In genomic region chr6:115997990-115998585, GRCh38 we compare ENCODE assay signal across 20 cellular contexts.
A peak's percentile ranks its signal among the peaks of the same experiment; 100 is the strongest.
DNase-seq lines count a peak whose midpoint lies in the region; ATAC-seq and TF ChIP-seq lines count a peak whose summit lies in the region.
"Had no signal": no experiment of that assay in that cellular context is flagged by ENCODE, and none has a peak within 500 bp of the region (broad histone marks: within the 10 kb centered on the region; RNA-seq: fewer than 3 reads in every experiment).

No MANE protein-coding gene starts in this region.

- BruUV-seq in Caco-2 (replicated peaks; lab: Mats Ljungman, UMichigan): no TSS peak

- H3K27me3 ChIP-seq in Caco-2 (replicated peaks; ENCODE audit: control insufficient read depth, insufficient read depth, low read length): no peaks in the 10 kb centered on the region
- no peaks in the 10 kb centered on the region for H3K27me3 ChIP-seq in right lobe of liver
- H3K27me3 ChIP-seq in CD8-positive, alpha-beta memory T cell (ENCODE audit: insufficient read depth, low read length, poor library complexity, severe bottlenecking): no peaks in the 10 kb centered on the region

- POLR2A ChIA-PET in Caco-2 (lab: Charles Lee): no interaction called here
- POLR2A ChIA-PET in CD8-positive, alpha-beta memory T cell (lab: Charles Lee): no interaction called here

- no peaks in the 10 kb centered on the region for H3K36me3 ChIP-seq in Caco-2 (ENCODE audit: control insufficient read depth, insufficient read depth, low read length)
- peaks cover 0 to 7% (median 0%) of the 10 kb centered on the region in 4 donors for H3K36me3 ChIP-seq in right lobe of liver
- no peaks in the 10 kb centered on the region for H3K36me3 ChIP-seq in CD8-positive, alpha-beta memory T cell (ENCODE audit: insufficient read depth, low read length)

- peak overlapping the region; percentile 11 for H3K4me3 Mint-ChIP-seq in Caco-2 (ENCODE audit: unreplicated experiment)
- H3K4me3 Mint-ChIP-seq in stimulated activated effector memory CD8-positive, alpha-beta T cell treated with anti-CD3 and anti-CD28 coated beads, Interleukin-12 subunit alpha, Interleukin-12 subunit beta, amount 100 ng/mL, for 72 hours: no peak overlapping the region
- H3K4me3 Mint-ChIP-seq in CD8-positive, alpha-beta memory T cell: no peak overlapping the region
- H3K4me3 Mint-ChIP-seq: CD4-positive, alpha-beta memory T cell; GM23338; H9; HFFc6 had no signal

- no peak overlapping the region for H3K27ac ChIP-seq in right lobe of liver
- H3K27ac ChIP-seq in CD8-positive, alpha-beta memory T cell (ENCODE audit: low read depth, low read length): no peak overlapping the region
- H3K27ac ChIP-seq: A549 had no signal

- H3K4me1 Mint-ChIP-seq in Caco-2 (ENCODE audit: low read depth, unreplicated experiment): peaks cover 15% of the 10 kb centered on the region
- H3K4me1 Mint-ChIP-seq in stimulated activated effector memory CD8-positive, alpha-beta T cell treated with anti-CD3 and anti-CD28 coated beads, Interleukin-12 subunit alpha, Interleukin-12 subunit beta, amount 100 ng/mL, for 72 hours: no peaks in the 10 kb centered on the region
- no peaks in the 10 kb centered on the region for H3K4me1 Mint-ChIP-seq in CD8-positive, alpha-beta memory T cell
- H3K4me1 Mint-ChIP-seq: CD4-positive, alpha-beta memory T cell; GM23338 had no signal

- H3K27me3 Mint-ChIP-seq in Caco-2 (ENCODE audit: insufficient read depth, unreplicated experiment): no peaks in the 10 kb centered on the region
- peaks cover 2 to 11% of the 10 kb centered on the region in 2 donors for H3K27me3 Mint-ChIP-seq in CD8-positive, alpha-beta memory T cell

- no peak for TF ChIP-seq CTCF in Caco-2 (IDR thresholded peaks at IDR 0.05; ENCODE audit: insufficient read depth in 1 of 2, low read depth in 1 of 2, low read length in 1 of 2, severe bottlenecking in 1 of 2, unreplicated experiment in 1 of 2)
- TF ChIP-seq CTCF in right lobe of liver (IDR thresholded peaks at IDR 0.05): no peak

- peak; percentile 33 for ATAC-seq in left lobe of liver
- ATAC-seq in right lobe of liver: peak in 3 of 4 donors; percentile 13 to 28 (median 23)
- ATAC-seq in stimulated activated effector memory CD8-positive, alpha-beta T cell treated with anti-CD3 and anti-CD28 coated beads, Interleukin-12 subunit alpha, Interleukin-12 subunit beta, amount 100 ng/mL, for 72 hours: peak; percentile 24
- ATAC-seq: A549, GM23338, HCT116 had no signal

- TF ChIP-seq POLR2A in right lobe of liver (IDR thresholded peaks at IDR 0.05): no peak

- H3K36me3 Mint-ChIP-seq in Caco-2 (ENCODE audit: insufficient read depth, unreplicated experiment): no peaks in the 10 kb centered on the region
- no peaks in the 10 kb centered on the region for H3K36me3 Mint-ChIP-seq in stimulated activated effector memory CD8-positive, alpha-beta T cell treated with anti-CD3 and anti-CD28 coated beads, Interleukin-12 subunit alpha, Interleukin-12 subunit beta, amount 100 ng/mL, for 72 hours
- no peaks in the 10 kb centered on the region for H3K36me3 Mint-ChIP-seq in CD8-positive, alpha-beta memory T cell
- H3K36me3 Mint-ChIP-seq: CD4-positive, alpha-beta memory T cell had no signal

- intact Hi-C loops in Caco-2 (cut with micrococcal nuclease; ENCODE audit: unreplicated experiment): no loop called here
- intact Hi-C loops in right lobe of liver (cut with DNase I): no loop called here

- WGBS in right lobe of liver (ENCODE audit: insufficient coverage, low coverage, low lambda C conversion rate, missing lambda C conversion rate): 44% methylated on average over 5 of the region's 5 CpGs

- H3K9me3 ChIP-seq in Caco-2: no peaks in the 10 kb centered on the region
- H3K9me3 ChIP-seq in right lobe of liver: no peaks in the 10 kb centered on the region
- H3K9me3 ChIP-seq in CD8-positive, alpha-beta memory T cell (ENCODE audit: low read length): no peaks in the 10 kb centered on the region
- H3K9me3 ChIP-seq: A549 had no signal

- H3K27ac Mint-ChIP-seq in Caco-2 (ENCODE audit: unreplicated experiment): peak overlapping the region; percentile 29
- no peak overlapping the region for H3K27ac Mint-ChIP-seq in stimulated activated effector memory CD8-positive, alpha-beta T cell treated with anti-CD3 and anti-CD28 coated beads, Interleukin-12 subunit alpha, Interleukin-12 subunit beta, amount 100 ng/mL, for 72 hours
- no peak overlapping the region for H3K27ac Mint-ChIP-seq in CD8-positive, alpha-beta memory T cell
- H3K27ac Mint-ChIP-seq: CD4-positive, alpha-beta memory T cell; GM23338; H9; HFFc6 had no signal

- CTCF ChIA-PET in Caco-2 (lab: Charles Lee): interaction anchor here (0.6 kb wide), 1 partner anchor 12 kb away, joined by 3 read pairs; no protein-coding TSS in a partner anchor
- CTCF ChIA-PET in CD8-positive, alpha-beta memory T cell (lab: Charles Lee): no interaction called here

- H3K9me3 Mint-ChIP-seq in Caco-2 (ENCODE audit: unreplicated experiment): peaks cover 3% of the 10 kb centered on the region
- no peaks in the 10 kb centered on the region for H3K9me3 Mint-ChIP-seq in stimulated activated effector memory CD8-positive, alpha-beta T cell treated with anti-CD3 and anti-CD28 coated beads, Interleukin-12 subunit alpha, Interleukin-12 subunit beta, amount 100 ng/mL, for 72 hours
- H3K9me3 Mint-ChIP-seq in CD8-positive, alpha-beta memory T cell: no peaks in the 10 kb centered on the region
- H3K9me3 Mint-ChIP-seq: CD4-positive, alpha-beta memory T cell; GM23338; H9; HFFc6 had no signal

- H3K4me1 ChIP-seq in Caco-2 (peaks cover 10% of the 10 kb centered on the region), right lobe of liver (peaks cover 0 to 7% (median 0%) of the 10 kb centered on the region in 4 donors)
- H3K4me1 ChIP-seq in CD8-positive, alpha-beta memory T cell (ENCODE audit: insufficient read depth, low read length): no peaks in the 10 kb centered on the region
- H3K4me1 ChIP-seq: A549 had no signal

- H3K4me3 ChIP-seq in Caco-2 (ENCODE audit: low read depth, low read length) (no peak overlapping the region), right lobe of liver (no peak overlapping the region)
- no peak overlapping the region for H3K4me3 ChIP-seq in CD8-positive, alpha-beta memory T cell (ENCODE audit: low read length)
- H3K4me3 ChIP-seq: A549, GM23338 had no signal

- DNase-seq in Caco-2: peak in 1 of 2 experiments; percentile 5
- no peak for DNase-seq in left lobe of liver (ENCODE audit: low spot score)
- no peak for DNase-seq in right lobe of liver
- no peak for DNase-seq in stimulated activated effector memory CD8-positive, alpha-beta T cell treated with anti-CD3 and anti-CD28 coated beads, Interleukin-12 subunit alpha, Interleukin-12 subunit beta, amount 100 ng/mL, for 72 hours (ENCODE audit: low spot score in 2 of 2)
- DNase-seq in NCI-H128 (lab: John Stamatoyannopoulos, UW; ENCODE audit: unreplicated experiment): no peak
- DNase-seq in CD8-positive, alpha-beta memory T cell: no peak
- DNase-seq in AG20443 (ENCODE audit: low spot score): no peak
- DNase-seq: 8988T; ACHN; C1 segment of cervical spinal cord; CD4-positive, alpha-beta memory T cell; DMS 273 treated with DMSO at 0.1 percent for 48 hours; DMS79; EL; GDM1; H9; HFFc6 had no signal
